17 cellular contexts compared by ENCODE assay signal in the genomic region with DNA sequence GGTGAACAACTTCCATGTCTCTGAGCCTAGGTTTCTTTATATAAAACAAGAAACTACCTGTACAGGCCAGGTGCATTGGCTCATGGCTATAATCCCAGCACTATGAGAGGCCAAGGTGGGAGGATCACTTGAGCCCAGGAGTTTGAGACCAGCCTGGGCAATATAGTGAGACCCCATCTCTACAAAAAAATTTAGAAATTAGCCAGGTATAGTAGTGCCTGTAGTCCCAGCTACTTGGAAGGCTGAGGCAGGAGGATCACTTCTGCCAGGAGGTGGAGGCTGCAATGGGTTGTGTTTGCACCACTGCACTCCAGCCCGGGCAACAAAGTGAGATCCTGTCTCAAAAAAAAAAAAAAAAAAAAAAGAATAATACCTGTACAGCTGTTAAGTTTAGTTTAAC. TPM values are rescaled to one million over a fixed set of nuclear protein-coding genes. Genes with fewer than 3 reads are reported as not detected.
DNase-seq lines count a peak whose midpoint lies in the region; ATAC-seq, FAIRE-seq and TF ChIP-seq lines count a peak whose summit lies in the region.
"Had no signal": no experiment of that assay in that cellular context is flagged by ENCODE, and none has a peak within 500 bp of the region (broad histone marks: within the 10 kb centered on the region; RNA-seq: fewer than 3 reads in every experiment).

No MANE protein-coding gene starts in this region.

- H2AFZ ChIP-seq in K562 (ENCODE audit: low read depth, low read length): no peak overlapping the region

- no peak for TF ChIP-seq RAD21 in K562 (CRISPR knock-in tag; conservative IDR thresholded peaks at IDR 0.05 in 1 of 2, IDR thresholded peaks at IDR 0.05 in 1 of 2)

- FAIRE-seq in K562 (lab: Jason Lieb, UNC): no peak
- FAIRE-seq: GM12878, H54 had no signal

- no TSS peak for BruUV-seq in K562 (replicated peaks; lab: Mats Ljungman, UMichigan)

- 0% methylated on average over 1 of the region's 1 CpG for WGBS in K562 (ENCODE audit: insufficient coverage, low coverage, missing lambda C conversion rate)
- 0% methylated on average over 1 of the region's 1 CpG for WGBS in upper lobe of left lung, 2 donors

- no peak for TF ChIP-seq POLR2A in K562 (conservative IDR thresholded peaks at IDR 0.05)
- no peak for TF ChIP-seq POLR2A in upper lobe of left lung (IDR thresholded peaks at IDR 0.05)

- ATAC-seq in Right ventricle myocardium superior (ENCODE audit: poor library complexity) (no peak), K562 (no peak), HG03378 (IDR thresholded peaks at IDR 0.05; ENCODE audit: unreplicated experiment) (no peak), upper lobe of left lung (ENCODE audit: low FRiP score in 2 of 2) (no peak)

- intact Hi-C loops in Right ventricle myocardium superior (cut with DNase I) (no loop called here), K562 (cut with micrococcal nuclease) (no loop called here)

- H3K79me2 ChIP-seq in K562 (ENCODE audit: control insufficient read depth, insufficient read depth, low read length): peaks cover 62% of the 10 kb centered on the region

- H3K27ac ChIP-seq in cardiac muscle cell (peak overlapping the region; percentile 65), HEK293 (ENCODE audit: extremely low read depth, low read depth, low read length) (no peak overlapping the region), K562 (ENCODE audit: extremely low read depth, low read depth, low read length) (no peak overlapping the region), upper lobe of left lung (no peak overlapping the region)

- CTCF ChIA-PET in HEK293 (lab: Yijun Ruan, JAX) (interaction anchor here (1.7 kb wide), 1 partner anchor 14 kb away, joined by 5 read pairs; no protein-coding TSS in a partner anchor), K562 (lab: Yijun Ruan, JAX; ENCODE audit: low intra/inter-chr PET ratio) (no interaction called here)

- TF ChIP-seq EP300 in K562 (IDR thresholded peaks at IDR 0.05; ENCODE audit: low read length) (no peak), upper lobe of left lung (IDR thresholded peaks at IDR 0.05) (no peak)

- no peak overlapping the region for H3K4me3 ChIP-seq in cardiac muscle cell
- H3K4me3 ChIP-seq in HEK293 (ENCODE audit: low read depth, low read length): no peak overlapping the region
- H3K4me3 ChIP-seq in K562: no peak overlapping the region
- no peak overlapping the region for H3K4me3 ChIP-seq in upper lobe of left lung
- H3K4me3 ChIP-seq: GM12878 had no signal

- H3K27me3 ChIP-seq in cardiac muscle cell (no peaks in the 10 kb centered on the region), K562 (ENCODE audit: control insufficient read depth in 2 of 2, insufficient read depth in 2 of 2, low read length in 2 of 2) (no peaks in the 10 kb centered on the region), upper lobe of left lung (no peaks in the 10 kb centered on the region)

- POLR2A ChIA-PET in HEK293 (lab: Yijun Ruan, JAX) (interaction anchor here (0.7 kb wide), 1 partner anchor 11 kb away, joined by 3 read pairs; no protein-coding TSS in a partner anchor), K562 (lab: Yijun Ruan, JAX) (interaction anchor here (0.6 to 1.5 kb wide), 2 partner anchors 8 to 12 kb away, joined by 3 to 5 read pairs; no protein-coding TSS in a partner anchor)

- H3K36me3 ChIP-seq in cardiac muscle cell (peaks cover 27% of the 10 kb centered on the region), HEK293 (ENCODE audit: control insufficient read depth in 2 of 2, insufficient read depth in 1 of 2, low read length in 2 of 2) (peaks cover 12 to 37% of the 10 kb centered on the region in 2 experiments), K562 (ENCODE audit: control insufficient read depth, insufficient read depth, low read length) (peaks cover 42% of the 10 kb centered on the region; the same call in 2 of the 3 replicates), upper lobe of left lung (peaks cover 4 to 36% (median 15%) of the 10 kb centered on the region in 4 donors)

- no peak overlapping the region for H3K4me2 ChIP-seq in K562 (ENCODE audit: insufficient read depth, low read length)

- no peaks in the 10 kb centered on the region for H3K9me1 ChIP-seq in K562 (ENCODE audit: control insufficient read depth, insufficient read depth, low read length)

- TF ChIP-seq CTCF in cardiac muscle cell (IDR thresholded peaks at IDR 0.05; ENCODE audit: low read depth, low read length): no peak
- no peak for TF ChIP-seq CTCF in HEK293 (tag by site-specific recombination; IDR thresholded peaks at IDR 0.05)
- no peak for TF ChIP-seq CTCF in K562 (IDR thresholded peaks at IDR 0.05 in 2 of 3, conservative IDR thresholded peaks at IDR 0.05 in 1 of 3; ENCODE audit: insufficient read depth in 2 of 3, low read depth in 1 of 3, low read length in 3 of 3)
- TF ChIP-seq CTCF in upper lobe of left lung (IDR thresholded peaks at IDR 0.05): no peak

- H3K4me1 ChIP-seq in cardiac muscle cell (ENCODE audit: low read depth): peaks cover 10% of the 10 kb centered on the region
- H3K4me1 ChIP-seq in HEK293 (ENCODE audit: control insufficient read depth, insufficient read depth, low read length): 0 out of 2 replicates have a peak, but pooled peaks cover 2% of the 10 kb centered on the region
- peaks cover 0 to 5% of the 10 kb centered on the region in 2 experiments; a peak in 1 of 5 replicates for H3K4me1 ChIP-seq in K562 (replicated peaks in 1 of 2; ENCODE audit: control insufficient read depth in 2 of 2, insufficient read depth in 2 of 2, low read length in 2 of 2)
- H3K4me1 ChIP-seq in upper lobe of left lung: peaks cover 0 to 28% (median 9%) of the 10 kb centered on the region in 4 donors

- peaks cover 5% of the 10 kb centered on the region; the same call in 1 of the 2 replicates for H4K20me1 ChIP-seq in K562 (replicated peaks; ENCODE audit: control insufficient read depth, insufficient read depth, low read length)

- H3K9me3 ChIP-seq in cardiac muscle cell (ENCODE audit: low read depth): no peaks in the 10 kb centered on the region
- no peaks in the 10 kb centered on the region for H3K9me3 ChIP-seq in HEK293 (ENCODE audit: control insufficient read depth, insufficient read depth, low read depth, low read length)
- no peaks in the 10 kb centered on the region for H3K9me3 ChIP-seq in K562 (replicated peaks; ENCODE audit: control insufficient read depth, insufficient read depth, low read depth, low read length)
- no peaks in the 10 kb centered on the region for H3K9me3 ChIP-seq in upper lobe of left lung
- H3K9me3 ChIP-seq: Caco-2 had no signal

- DNase-seq in cardiac muscle cell (ENCODE audit: low read depth in 1 of 2, low spot score in 1 of 2) (no peak), Right ventricle myocardium superior (no peak), K562 (ENCODE audit: extremely low read depth in 1 of 4, low spot score in 3 of 4) (no peak), upper lobe of left lung (no peak), mesenteric fat pad (ENCODE audit: low spot score) (no peak)
- DNase-seq: C1 segment of cervical spinal cord; Caco-2; CD4-positive, alpha-beta memory T cell; DMS79; EL; GDM1; GOT3; HCEC 1CT had no signal

- H3K9ac ChIP-seq in K562 (ENCODE audit: insufficient read depth in 1 of 2, low read depth in 2 of 2, low read length in 2 of 2): no peak overlapping the region

- in situ Hi-C loops in K562 (cut with MboI): no loop called here

TF ChIP-seq in HEK293, 187 proteins besides CTCF, POLR2A, EP300 and RAD21 (continues in another document):
- no peak for TF ChIP-seq MEIS1 (CRISPR knock-in tag; IDR thresholded peaks at IDR 0.05; ENCODE audit: borderline replicate concordance)
- TF ChIP-seq ZNF121 (tag by site-specific recombination; IDR thresholded peaks at IDR 0.05): peak; percentile 82
- no peak for TF ChIP-seq ZNF776 (tag by site-specific recombination; IDR thresholded peaks at IDR 0.05; ENCODE audit: borderline replicate concordance)

TF ChIP-seq in K562, 482 proteins besides CTCF, POLR2A, EP300 and RAD21 (continues in another document):
- TF ChIP-seq ZNF121 (CRISPR knock-in tag; conservative IDR thresholded peaks at IDR 0.05): 0 out of 2 replicates have a peak, but pooled peaks have one; percentile 50
- no peak for TF ChIP-seq CBFA2T2 (conservative IDR thresholded peaks at IDR 0.05)
- no peak for TF ChIP-seq HDAC3 (IDR thresholded peaks at IDR 0.05; ENCODE audit: borderline replicate concordance, partially characterized antibody)
- TF ChIP-seq, protein P1, sequence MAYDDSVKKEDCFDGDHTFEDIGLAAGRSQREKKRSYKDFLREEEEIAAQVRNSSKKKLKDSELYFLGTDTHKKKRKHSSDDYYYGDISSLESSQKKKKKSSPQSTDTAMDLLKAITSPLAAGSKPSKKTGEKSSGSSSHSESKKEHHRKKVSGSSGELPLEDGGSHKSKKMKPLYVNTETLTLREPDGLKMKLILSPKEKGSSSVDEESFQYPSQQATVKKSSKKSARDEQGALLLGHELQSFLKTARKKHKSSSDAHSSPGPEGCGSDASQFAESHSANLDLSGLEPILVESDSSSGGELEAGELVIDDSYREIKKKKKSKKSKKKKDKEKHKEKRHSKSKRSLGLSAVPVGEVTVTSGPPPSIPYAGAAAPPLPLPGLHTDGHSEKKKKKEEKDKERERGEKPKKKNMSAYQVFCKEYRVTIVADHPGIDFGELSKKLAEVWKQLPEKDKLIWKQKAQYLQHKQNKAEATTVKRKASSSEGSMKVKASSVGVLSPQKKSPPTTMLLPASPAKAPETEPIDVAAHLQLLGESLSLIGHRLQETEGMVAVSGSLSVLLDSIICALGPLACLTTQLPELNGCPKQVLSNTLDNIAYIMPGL (CRISPR knock-in tag; IDR thresholded peaks at IDR 0.05): no peak
- TF ChIP-seq ZC3H11A (IDR thresholded peaks at IDR 0.05; ENCODE audit: low read depth, low read length): no peak

RNA-seq across cellular contexts. Expression of a gene that starts 11.1 kb away (rescaled TPM):
- 9.4 and 15.3 TPM in 2 replicates for total RNA-seq in cardiac muscle cell
- 10.7 and 15.8 TPM in 2 replicates for polyA plus RNA-seq in cardiac muscle cell
- 21.9 TPM for total RNA-seq in Right ventricle myocardium superior
- total RNA-seq in K562 (2011; cell fraction: chromatin; rRNA removed; ENCODE audit: low replicate concordance): 60.8 and 144 TPM in 2 replicates
- 25.8 and 30.5 TPM in 2 replicates for total RNA-seq in K562 (2011; cell fraction: nucleolus; rRNA removed)
- 59.5 and 73.2 TPM in 2 replicates for total RNA-seq in K562 (2011; cell fraction: nucleoplasm; rRNA removed)
- total RNA-seq in K562 (2014; rRNA removed): 7.0 and 12.4 TPM in 2 replicates
- 18.0 and 23.0 TPM in 2 replicates for total RNA-seq in K562 (2014; rRNA removed; fragmentation: Illumina TruSeq; extraction: Trizol)
- total RNA-seq in K562 (2015; rRNA removed; fragmentation: Illumina TruSeq; extraction: Trizol): 20.8 and 21.6 TPM in 2 replicates
- total RNA-seq in K562 (2021): 14.9 and 15.1 TPM in 2 replicates
- 14.1 and 14.8 TPM in 2 replicates for polyA plus RNA-seq in K562 (2011; rRNA removed)
- polyA plus RNA-seq in K562 (2011; cell fraction: cytosol; rRNA removed): 3.2 and 6.6 TPM in 2 replicates
- 22.0 and 28.3 TPM in 2 replicates for polyA plus RNA-seq in K562 (2011; cell fraction: nucleus; rRNA removed)
- 9.9 and 11.8 TPM in 2 replicates for polyA plus RNA-seq in K562 (2012)
- polyA plus RNA-seq in K562 (2014; fragmentation: Illumina TruSeq; extraction: Trizol): 13.5 and 14.9 TPM in 2 replicates
- 1 to 10 TPM; 2.3 to 6.1 TPM for polyA plus RNA-seq in K562 (2014; fragmentation: Nextera tagmentation; extraction: Ambion mirVana)
- polyA plus RNA-seq in K562 (2014; rRNA removed): 10.1 TPM in 2 replicates
- polyA minus RNA-seq in K562 (2011; rRNA and poly(A)+ RNA removed): 24.7 and 30.3 TPM in 2 replicates
- polyA minus RNA-seq in K562 (2011; cell fraction: cytosol; rRNA and poly(A)+ RNA removed): 7.3 and 8.3 TPM in 2 replicates
- polyA minus RNA-seq in K562 (2011; cell fraction: nucleus; rRNA and poly(A)+ RNA removed): 21.7 and 34.0 TPM in 2 replicates
- total RNA-seq in upper lobe of left lung: 10 to 100 TPM; 27.1 to 62.9 (median 40.7) TPM
- total RNA-seq in mesenteric fat pad: 39.3 TPM
